In the genomic region with DNA sequence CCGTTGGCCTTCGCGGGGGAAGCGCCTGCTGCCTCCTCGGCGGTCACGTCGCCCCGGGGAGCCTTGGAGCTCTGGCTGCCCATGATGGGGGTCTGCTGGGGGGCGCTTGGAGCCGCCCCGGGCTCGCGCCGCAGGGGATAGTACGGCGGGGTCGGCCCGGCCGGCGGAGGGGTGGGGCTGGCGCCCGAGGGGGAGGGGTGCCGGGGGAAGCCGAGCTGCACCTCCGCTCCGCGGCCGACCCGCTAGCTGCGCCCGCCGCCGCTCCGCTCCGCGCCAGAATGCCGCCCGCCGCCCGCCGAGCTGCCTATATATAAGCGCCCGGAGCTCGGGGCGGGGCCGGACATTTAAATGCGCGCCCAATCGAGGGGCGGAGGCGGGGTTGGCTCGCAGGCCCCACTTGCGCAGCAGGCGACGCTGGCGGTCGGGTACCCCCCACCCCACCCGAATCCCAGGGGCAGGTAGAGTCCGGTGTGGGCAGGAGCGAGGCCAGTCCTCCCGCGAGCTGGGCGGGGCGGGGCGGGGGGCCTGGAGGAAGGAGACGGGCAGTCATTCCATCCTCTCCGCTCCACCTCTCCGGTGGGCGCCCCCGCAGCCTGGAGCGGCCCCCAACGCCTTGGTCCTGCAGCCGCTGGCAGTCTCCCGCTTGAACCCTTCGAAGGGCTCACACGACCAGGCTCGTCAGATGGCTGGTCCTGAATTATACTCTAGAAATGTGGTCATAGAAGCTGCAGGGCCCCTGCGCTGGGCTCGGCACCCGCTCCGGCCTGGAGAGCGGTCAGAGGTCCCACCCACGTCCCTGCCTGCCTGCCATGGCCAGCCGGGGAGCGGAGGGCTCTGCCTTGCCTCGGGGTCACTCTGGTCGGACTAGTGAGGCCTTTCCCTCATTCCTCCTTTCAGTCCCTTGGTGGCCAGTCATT, we compare ENCODE assay signal across 1 cellular context.
TF ChIP-seq lines count a peak whose summit lies in the region.

A gene with protein sequence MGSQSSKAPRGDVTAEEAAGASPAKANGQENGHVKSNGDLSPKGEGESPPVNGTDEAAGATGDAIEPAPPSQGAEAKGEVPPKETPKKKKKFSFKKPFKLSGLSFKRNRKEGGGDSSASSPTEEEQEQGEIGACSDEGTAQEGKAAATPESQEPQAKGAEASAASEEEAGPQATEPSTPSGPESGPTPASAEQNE (minus strand): TSS at position 283 of the 917 bp plus-strand sequence. CDS start 200 bp downstream, at position 83.

TF ChIP-seq in HepG2, 621 proteins besides CTCF, POLR2A, EP300 and RAD21 (continued from another document and continues in another):
- TF ChIP-seq, protein P1, sequence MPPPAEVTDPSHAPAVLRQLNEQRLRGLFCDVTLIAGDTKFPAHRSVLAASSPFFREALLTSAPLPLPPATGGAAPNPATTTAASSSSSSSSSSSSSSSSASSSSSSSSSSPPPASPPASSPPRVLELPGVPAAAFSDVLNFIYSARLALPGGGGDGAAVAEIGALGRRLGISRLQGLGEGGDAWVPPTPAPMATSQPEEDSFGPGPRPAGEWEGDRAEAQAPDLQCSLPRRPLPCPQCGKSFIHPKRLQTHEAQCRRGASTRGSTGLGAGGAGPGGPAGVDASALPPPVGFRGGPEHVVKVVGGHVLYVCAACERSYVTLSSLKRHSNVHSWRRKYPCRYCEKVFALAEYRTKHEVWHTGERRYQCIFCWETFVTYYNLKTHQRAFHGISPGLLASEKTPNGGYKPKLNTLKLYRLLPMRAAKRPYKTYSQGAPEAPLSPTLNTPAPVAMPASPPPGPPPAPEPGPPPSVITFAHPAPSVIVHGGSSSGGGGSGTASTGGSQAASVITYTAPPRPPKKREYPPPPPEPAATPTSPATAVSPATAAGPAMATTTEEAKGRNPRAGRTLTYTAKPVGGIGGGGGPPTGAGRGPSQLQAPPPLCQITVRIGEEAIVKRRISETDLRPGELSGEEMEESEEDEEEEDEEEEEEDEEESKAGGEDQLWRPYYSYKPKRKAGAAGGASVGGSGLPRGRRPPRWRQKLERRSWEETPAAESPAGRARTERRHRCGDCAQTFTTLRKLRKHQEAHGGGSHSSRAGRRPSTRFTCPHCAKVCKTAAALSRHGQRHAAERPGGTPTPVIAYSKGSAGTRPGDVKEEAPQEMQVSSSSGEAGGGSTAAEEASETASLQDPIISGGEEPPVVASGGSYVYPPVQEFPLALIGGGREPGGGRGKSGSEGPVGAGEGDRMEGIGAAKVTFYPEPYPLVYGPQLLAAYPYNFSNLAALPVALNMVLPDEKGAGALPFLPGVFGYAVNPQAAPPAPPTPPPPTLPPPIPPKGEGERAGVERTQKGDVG (CRISPR knock-in tag; IDR thresholded peaks at IDR 0.05; ENCODE audit: borderline replicate concordance), result no peak
- TF ChIP-seq TBX3 (IDR thresholded peaks at IDR 0.05; ENCODE audit: borderline replicate concordance) (no peak), ZNF674 (CRISPR knock-in tag; IDR thresholded peaks at IDR 0.05; ENCODE audit: low read depth) (no peak), CHCHD3 (CRISPR knock-in tag; IDR thresholded peaks at IDR 0.05) (no peak), NR2C2 (CRISPR knock-in tag; IDR thresholded peaks at IDR 0.05; ENCODE audit: borderline replicate concordance) (no peak), KDM5B (CRISPR knock-in tag; IDR thresholded peaks at IDR 0.05; ENCODE audit: borderline replicate concordance) (peak; percentile 73; the same call in 1 of the 2 replicates), CEBPG (CRISPR knock-in tag; IDR thresholded peaks at IDR 0.05) (no peak), CCAR2 (optimal IDR thresholded peaks at IDR 0.05; ENCODE audit: low read depth, low read length) (no peak), IKZF1 (IDR thresholded peaks at IDR 0.05) (no peak), ZNF850 (CRISPR knock-in tag; conservative IDR thresholded peaks at IDR 0.05) (no peak), ZKSCAN8 (CRISPR knock-in tag; IDR thresholded peaks at IDR 0.05; ENCODE audit: borderline replicate concordance) (no peak), SETDB1 (CRISPR knock-in tag; IDR thresholded peaks at IDR 0.05; ENCODE audit: borderline replicate concordance) (no peak), ZNF878 (CRISPR knock-in tag; IDR thresholded peaks at IDR 0.05) (peak; percentile 56; the same call in 1 of the 2 replicates), ZNF274 (CRISPR knock-in tag; IDR thresholded peaks at IDR 0.05) (no peak; the same call in 1 of the 2 replicates), MAFG (CRISPR knock-in tag; IDR thresholded peaks at IDR 0.05) (no peak), IRF2 (CRISPR knock-in tag; IDR thresholded peaks at IDR 0.05) (no peak), ZFP90 (CRISPR knock-in tag; IDR thresholded peaks at IDR 0.05; ENCODE audit: borderline replicate concordance) (0 out of 2 replicates have a peak, but pooled peaks have one; percentile 65), WIZ (CRISPR knock-in tag; IDR thresholded peaks at IDR 0.05) (no peak), SMARCC2 (IDR thresholded peaks at IDR 0.05) (no peak), ZNF776 (CRISPR knock-in tag; IDR thresholded peaks at IDR 0.05) (peak; percentile 33; the same call in 1 of the 2 replicates), ZNF501 (CRISPR knock-in tag; IDR thresholded peaks at IDR 0.05) (no peak), ZNF20 (CRISPR knock-in tag; IDR thresholded peaks at IDR 0.05) (no peak), NFE2L2 (IDR thresholded peaks at IDR 0.05; ENCODE audit: low read length) (no peak), NCOA1 (CRISPR knock-in tag; IDR thresholded peaks at IDR 0.05) (no peak), SIN3B (IDR thresholded peaks at IDR 0.05; ENCODE audit: low read length) (no peak), PHF5A (CRISPR knock-in tag; IDR thresholded peaks at IDR 0.05; ENCODE audit: low read depth, unreplicated experiment) (no peak), HNRNPL (IDR thresholded peaks at IDR 0.05; ENCODE audit: low read depth, low read length) (no peak), NFYC (CRISPR knock-in tag; IDR thresholded peaks at IDR 0.05) (peak; percentile 11; the same call in 1 of the 2 replicates), NR1H2 (CRISPR knock-in tag; IDR thresholded peaks at IDR 0.05; ENCODE audit: borderline replicate concordance, low read depth) (no peak)
- TF ChIP-seq, protein P2, sequence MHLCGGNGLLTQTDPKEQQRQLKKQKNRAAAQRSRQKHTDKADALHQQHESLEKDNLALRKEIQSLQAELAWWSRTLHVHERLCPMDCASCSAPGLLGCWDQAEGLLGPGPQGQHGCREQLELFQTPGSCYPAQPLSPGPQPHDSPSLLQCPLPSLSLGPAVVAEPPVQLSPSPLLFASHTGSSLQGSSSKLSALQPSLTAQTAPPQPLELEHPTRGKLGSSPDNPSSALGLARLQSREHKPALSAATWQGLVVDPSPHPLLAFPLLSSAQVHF (CRISPR knock-in tag; IDR thresholded peaks at IDR 0.05), result 0 out of 2 replicates have a peak, but pooled peaks have one; percentile 31
- TF ChIP-seq, protein P3, sequence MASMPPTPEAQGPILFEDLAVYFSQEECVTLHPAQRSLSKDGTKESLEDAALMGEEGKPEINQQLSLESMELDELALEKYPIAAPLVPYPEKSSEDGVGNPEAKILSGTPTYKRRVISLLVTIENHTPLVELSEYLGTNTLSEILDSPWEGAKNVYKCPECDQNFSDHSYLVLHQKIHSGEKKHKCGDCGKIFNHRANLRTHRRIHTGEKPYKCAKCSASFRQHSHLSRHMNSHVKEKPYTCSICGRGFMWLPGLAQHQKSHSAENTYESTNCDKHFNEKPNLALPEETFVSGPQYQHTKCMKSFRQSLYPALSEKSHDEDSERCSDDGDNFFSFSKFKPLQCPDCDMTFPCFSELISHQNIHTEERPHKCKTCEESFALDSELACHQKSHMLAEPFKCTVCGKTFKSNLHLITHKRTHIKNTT (CRISPR knock-in tag; IDR thresholded peaks at IDR 0.05), result no peak
- TF ChIP-seq, protein P4, sequence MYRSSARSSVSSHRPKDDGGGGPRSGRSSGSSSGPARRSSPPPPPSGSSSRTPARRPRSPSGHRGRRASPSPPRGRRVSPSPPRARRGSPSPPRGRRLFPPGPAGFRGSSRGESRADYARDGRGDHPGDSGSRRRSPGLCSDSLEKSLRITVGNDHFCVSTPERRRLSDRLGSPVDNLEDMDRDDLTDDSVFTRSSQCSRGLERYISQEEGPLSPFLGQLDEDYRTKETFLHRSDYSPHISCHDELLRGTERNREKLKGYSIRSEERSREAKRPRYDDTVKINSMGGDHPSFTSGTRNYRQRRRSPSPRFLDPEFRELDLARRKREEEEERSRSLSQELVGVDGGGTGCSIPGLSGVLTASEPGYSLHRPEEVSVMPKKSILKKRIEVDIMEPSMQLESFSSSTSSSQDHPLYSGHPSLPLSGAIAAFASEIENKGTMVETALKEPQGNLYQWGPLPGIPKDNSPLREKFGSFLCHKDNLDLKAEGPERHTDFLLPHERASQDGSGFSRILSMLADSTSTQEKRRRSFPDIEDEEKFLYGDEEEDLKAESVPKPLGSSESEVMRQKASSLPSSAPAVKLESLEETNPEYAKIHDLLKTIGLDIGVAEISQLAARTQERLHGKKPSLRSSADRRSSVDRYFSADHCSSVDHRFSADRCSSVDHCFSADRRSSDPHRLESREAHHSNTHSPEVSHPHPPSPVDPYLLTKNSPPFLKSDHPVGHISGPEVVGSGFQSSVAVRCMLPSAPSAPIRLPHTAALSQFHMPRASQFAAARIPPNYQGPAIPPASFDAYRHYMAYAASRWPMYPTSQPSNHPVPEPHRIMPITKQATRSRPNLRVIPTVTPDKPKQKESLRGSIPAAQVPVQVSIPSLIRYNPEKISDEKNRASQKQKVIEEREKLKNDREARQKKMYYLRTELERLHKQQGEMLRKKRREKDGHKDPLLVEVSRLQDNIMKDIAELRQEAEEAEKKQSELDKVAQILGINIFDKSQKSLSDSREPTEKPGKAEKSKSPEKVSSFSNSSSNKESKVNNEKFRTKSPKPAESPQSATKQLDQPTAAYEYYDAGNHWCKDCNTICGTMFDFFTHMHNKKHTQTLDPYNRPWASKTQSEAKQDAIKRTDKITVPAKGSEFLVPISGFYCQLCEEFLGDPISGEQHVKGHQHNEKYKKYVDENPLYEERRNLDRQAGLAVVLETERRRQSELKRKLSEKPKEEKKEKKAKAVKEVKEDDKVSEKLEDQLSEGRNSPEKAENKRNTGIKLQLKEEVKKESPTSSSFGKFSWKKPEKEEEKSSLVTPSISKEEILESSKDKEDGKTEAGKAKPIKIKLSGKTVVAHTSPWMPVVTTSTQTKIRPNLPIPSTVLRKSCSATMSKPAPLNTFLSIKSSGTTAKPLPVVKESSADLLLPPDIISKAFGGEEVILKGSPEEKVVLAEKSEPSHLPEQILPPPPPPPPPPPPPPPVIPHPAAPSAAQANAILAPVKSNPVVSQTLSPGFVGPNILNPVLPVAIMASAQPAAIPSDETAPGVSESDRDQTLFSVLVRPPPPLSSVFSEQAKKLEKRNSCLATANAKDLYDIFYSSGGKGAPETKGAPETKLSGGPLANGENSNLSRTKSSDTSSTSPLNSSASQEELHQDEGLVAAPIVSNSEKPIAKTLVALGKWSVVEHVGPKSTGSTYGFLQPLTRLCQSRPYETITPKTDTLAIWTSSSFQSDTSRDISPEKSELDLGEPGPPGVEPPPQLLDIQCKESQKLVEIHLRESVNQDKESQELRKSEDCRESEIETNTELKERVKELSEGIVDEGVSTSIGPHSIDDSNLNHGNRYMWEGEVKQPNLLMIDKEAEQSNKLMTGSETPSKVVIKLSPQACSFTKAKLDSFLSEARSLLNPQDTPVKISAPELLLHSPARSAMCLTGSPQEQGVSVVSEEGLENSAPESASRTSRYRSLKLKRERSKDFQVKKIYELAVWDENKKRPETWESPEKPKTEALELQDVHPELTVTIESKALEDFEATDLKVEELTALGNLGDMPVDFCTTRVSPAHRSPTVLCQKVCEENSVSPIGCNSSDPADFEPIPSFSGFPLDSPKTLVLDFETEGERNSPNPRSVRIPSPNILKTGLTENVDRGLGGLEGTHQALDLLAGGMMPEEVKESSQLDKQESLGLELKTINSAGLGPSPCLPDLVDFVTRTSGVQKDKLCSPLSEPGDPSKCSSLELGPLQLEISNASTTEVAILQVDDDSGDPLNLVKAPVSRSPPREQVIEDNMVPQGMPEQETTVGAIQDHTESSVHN (CRISPR knock-in tag; IDR thresholded peaks at IDR 0.05), result no peak
- TF ChIP-seq, protein P5, sequence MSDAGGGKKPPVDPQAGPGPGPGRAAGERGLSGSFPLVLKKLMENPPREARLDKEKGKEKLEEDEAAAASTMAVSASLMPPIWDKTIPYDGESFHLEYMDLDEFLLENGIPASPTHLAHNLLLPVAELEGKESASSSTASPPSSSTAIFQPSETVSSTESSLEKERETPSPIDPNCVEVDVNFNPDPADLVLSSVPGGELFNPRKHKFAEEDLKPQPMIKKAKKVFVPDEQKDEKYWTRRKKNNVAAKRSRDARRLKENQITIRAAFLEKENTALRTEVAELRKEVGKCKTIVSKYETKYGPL (CRISPR knock-in tag; IDR thresholded peaks at IDR 0.05), result no peak
- TF ChIP-seq, protein P6, sequence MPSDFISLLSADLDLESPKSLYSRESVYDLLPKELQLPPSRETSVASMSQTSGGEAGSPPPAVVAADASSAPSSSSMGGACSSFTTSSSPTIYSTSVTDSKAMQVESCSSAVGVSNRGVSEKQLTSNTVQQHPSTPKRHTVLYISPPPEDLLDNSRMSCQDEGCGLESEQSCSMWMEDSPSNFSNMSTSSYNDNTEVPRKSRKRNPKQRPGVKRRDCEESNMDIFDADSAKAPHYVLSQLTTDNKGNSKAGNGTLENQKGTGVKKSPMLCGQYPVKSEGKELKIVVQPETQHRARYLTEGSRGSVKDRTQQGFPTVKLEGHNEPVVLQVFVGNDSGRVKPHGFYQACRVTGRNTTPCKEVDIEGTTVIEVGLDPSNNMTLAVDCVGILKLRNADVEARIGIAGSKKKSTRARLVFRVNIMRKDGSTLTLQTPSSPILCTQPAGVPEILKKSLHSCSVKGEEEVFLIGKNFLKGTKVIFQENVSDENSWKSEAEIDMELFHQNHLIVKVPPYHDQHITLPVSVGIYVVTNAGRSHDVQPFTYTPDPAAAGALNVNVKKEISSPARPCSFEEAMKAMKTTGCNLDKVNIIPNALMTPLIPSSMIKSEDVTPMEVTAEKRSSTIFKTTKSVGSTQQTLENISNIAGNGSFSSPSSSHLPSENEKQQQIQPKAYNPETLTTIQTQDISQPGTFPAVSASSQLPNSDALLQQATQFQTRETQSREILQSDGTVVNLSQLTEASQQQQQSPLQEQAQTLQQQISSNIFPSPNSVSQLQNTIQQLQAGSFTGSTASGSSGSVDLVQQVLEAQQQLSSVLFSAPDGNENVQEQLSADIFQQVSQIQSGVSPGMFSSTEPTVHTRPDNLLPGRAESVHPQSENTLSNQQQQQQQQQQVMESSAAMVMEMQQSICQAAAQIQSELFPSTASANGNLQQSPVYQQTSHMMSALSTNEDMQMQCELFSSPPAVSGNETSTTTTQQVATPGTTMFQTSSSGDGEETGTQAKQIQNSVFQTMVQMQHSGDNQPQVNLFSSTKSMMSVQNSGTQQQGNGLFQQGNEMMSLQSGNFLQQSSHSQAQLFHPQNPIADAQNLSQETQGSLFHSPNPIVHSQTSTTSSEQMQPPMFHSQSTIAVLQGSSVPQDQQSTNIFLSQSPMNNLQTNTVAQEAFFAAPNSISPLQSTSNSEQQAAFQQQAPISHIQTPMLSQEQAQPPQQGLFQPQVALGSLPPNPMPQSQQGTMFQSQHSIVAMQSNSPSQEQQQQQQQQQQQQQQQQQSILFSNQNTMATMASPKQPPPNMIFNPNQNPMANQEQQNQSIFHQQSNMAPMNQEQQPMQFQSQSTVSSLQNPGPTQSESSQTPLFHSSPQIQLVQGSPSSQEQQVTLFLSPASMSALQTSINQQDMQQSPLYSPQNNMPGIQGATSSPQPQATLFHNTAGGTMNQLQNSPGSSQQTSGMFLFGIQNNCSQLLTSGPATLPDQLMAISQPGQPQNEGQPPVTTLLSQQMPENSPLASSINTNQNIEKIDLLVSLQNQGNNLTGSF (CRISPR knock-in tag; IDR thresholded peaks at IDR 0.05), result peak; percentile 50; the same call in 1 of the 2 replicates
